ENCODE assay signal across 22 cellular contexts in genomic region chr1:242398351-242398750, GRCh38.
"Had no signal": no experiment of that assay in that cellular context is flagged by ENCODE, and none has a peak within 500 bp of the region (broad histone marks: within the 10 kb centered on the region; RNA-seq: fewer than 3 reads in every experiment).

No MANE protein-coding gene starts in this region.

- H3K27ac ChIP-seq: RWPE1, SK-N-MC had no signal

- H3K9me3 ChIP-seq: MG63 had no signal

- DNase-seq: IMR-90, Karpas-422, KG1, MG63, NCI-H1092, NCI-H1105 treated with DMSO at 0.1 percent for 48 hours, NCI-H1417 treated with DMSO at 0.1 percent for 48 hours, NCI-H146, NCI-H1694 treated with DMSO at 0.1 percent for 48 hours, NCI-H1930, NCI-H2081, NCI-H2107, NCI-H2227 treated with DMSO at 0.1 percent for 48 hours, NCI-H524, NCI-H69, NCI-H774, PC-3, SHP77 had no signal

- H3K4me3 ChIP-seq: MG63, SK-N-MC had no signal

- H3K36me3 ChIP-seq: MG63 had no signal

- ATAC-seq: HepG2, Panc1, PC-3 had no signal
